ENCODE assay signal across 23 cellular contexts in the genomic region with DNA sequence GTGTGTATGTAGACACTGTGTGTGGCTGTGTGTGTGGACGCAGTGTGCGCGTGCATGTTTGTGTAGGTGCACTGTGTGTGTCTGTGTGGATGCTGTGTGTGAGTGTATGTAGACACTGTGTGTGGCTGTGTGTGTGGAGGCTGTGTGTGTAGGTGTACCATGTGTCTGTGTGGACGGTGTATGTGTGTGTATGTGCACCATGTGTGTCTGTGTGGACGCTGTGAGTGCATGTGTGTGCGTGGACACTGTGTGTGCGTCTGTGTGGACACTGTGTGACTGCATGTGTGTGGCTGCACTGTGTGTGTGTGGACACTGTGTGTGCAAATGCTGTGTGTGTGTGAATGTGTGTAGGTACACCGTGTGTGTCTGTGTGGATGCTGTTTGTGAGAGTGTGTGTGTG. TPM values are rescaled to one million over a fixed set of nuclear protein-coding genes. Genes with fewer than 3 reads are reported as not detected.
"Had no signal": no experiment of that assay in that cellular context is flagged by ENCODE, and none has a peak within 500 bp of the region (broad histone marks: within the 10 kb centered on the region; RNA-seq: fewer than 3 reads in every experiment).

No MANE protein-coding gene starts in this region.

- H3K27ac Mint-ChIP-seq: activated CD4-positive, alpha-beta T cell treated with anti-CD3 and anti-CD28 coated beads, Interleukin-2, amount 10 ng/mL, durations not matched to agents 7 days and 5 days; activated naive CD4-positive, alpha-beta T cell treated with anti-CD3 and anti-CD28 coated beads, Interleukin-2, amount 50 U/mL, for 24 hours; dendritic cell treated with granulocyte-macrophage colony-stimulating factor and Interleukin-4, amounts not matched to agents 40 ng/mL and 50 ng/mL, for 4 days; nephron progenitor cell; progenitor cell of endocrine pancreas; T-cell had no signal

- H3K27me3 Mint-ChIP-seq: activated naive CD4-positive, alpha-beta T cell treated with anti-CD3 and anti-CD28 coated beads, Interleukin-2, amount 50 U/mL, for 24 hours; T-cell had no signal

- H3K36me3 ChIP-seq: breast epithelium, gastrocnemius medialis, heart right ventricle, thyroid gland had no signal

- ATAC-seq: esophagus mucosa, gastrocnemius medialis, heart right ventricle, SK-N-SH treated with all-trans-retinoic acid at 6 μM for 48 hours, T-cell had no signal

- H3K27me3 ChIP-seq: thyroid gland had no signal

- DNase-seq: activated CD4-positive, alpha-beta T cell treated with anti-CD3 and anti-CD28 coated beads, Interleukin-2, amount 10 ng/mL, durations not matched to agents 7 days and 5 days; activated gamma-delta T cell; effector CD8-positive, alpha-beta T cell; gastrocnemius medialis; kidney glomerular epithelial cell; mesendoderm; nephron progenitor cell; occipital lobe; stimulated activated CD4-positive, alpha-beta T cell treated with anti-CD3 and anti-CD28 coated beads, Interleukin-2, amount 100 ng/mL, for 24 hours; stimulated activated naive CD4-positive, alpha-beta T cell treated with Interleukin-2 at 50 U/mL for 16 hours; T-cell; thyroid gland had no signal

- H3K4me1 ChIP-seq: breast epithelium, gastrocnemius medialis, heart right ventricle, thyroid gland had no signal

- H3K27ac ChIP-seq: breast epithelium, gastrocnemius medialis, heart right ventricle, thyroid gland had no signal

- H3K4me3 Mint-ChIP-seq: activated CD4-positive, alpha-beta T cell treated with anti-CD3 and anti-CD28 coated beads, Interleukin-2, amount 10 ng/mL, durations not matched to agents 7 days and 5 days; activated naive CD4-positive, alpha-beta T cell treated with anti-CD3 and anti-CD28 coated beads, Interleukin-2, amount 50 U/mL, for 24 hours; dendritic cell treated with granulocyte-macrophage colony-stimulating factor and Interleukin-4, amounts not matched to agents 40 ng/mL and 50 ng/mL, for 4 days; nephron progenitor cell; T-cell had no signal

- H3K9me3 Mint-ChIP-seq: activated CD4-positive, alpha-beta T cell treated with anti-CD3 and anti-CD28 coated beads, Interleukin-2, amount 10 ng/mL, durations not matched to agents 7 days and 5 days; activated naive CD4-positive, alpha-beta T cell treated with anti-CD3 and anti-CD28 coated beads, Interleukin-2, amount 50 U/mL, for 24 hours; dendritic cell treated with granulocyte-macrophage colony-stimulating factor and Interleukin-4, amounts not matched to agents 40 ng/mL and 50 ng/mL, for 4 days; nephron progenitor cell; T-cell had no signal

- H3K36me3 Mint-ChIP-seq: activated naive CD4-positive, alpha-beta T cell treated with anti-CD3 and anti-CD28 coated beads, Interleukin-2, amount 50 U/mL, for 24 hours; T-cell had no signal

- H3K9me3 ChIP-seq: breast epithelium, gastrocnemius medialis, heart right ventricle, thyroid gland had no signal

- H3K4me3 ChIP-seq: breast epithelium, gastrocnemius medialis, heart right ventricle, thyroid gland had no signal

- H3K4me1 Mint-ChIP-seq: activated CD4-positive, alpha-beta T cell treated with anti-CD3 and anti-CD28 coated beads, Interleukin-2, amount 10 ng/mL, durations not matched to agents 7 days and 5 days; activated naive CD4-positive, alpha-beta T cell treated with anti-CD3 and anti-CD28 coated beads, Interleukin-2, amount 50 U/mL, for 24 hours; nephron progenitor cell; T-cell had no signal

RNA-seq across cellular contexts. Expression of a gene that starts 10.3 kb away (rescaled TPM):
- total RNA-seq: activated CD8-positive, alpha-beta memory T cell treated with anti-CD3 and anti-CD28 coated beads for 36 hours; astrocyte; breast epithelium; esophagus mucosa; gastrocnemius medialis; heart right ventricle; lower leg skin; occipital lobe; subcutaneous adipose tissue had no signal
- polyA plus RNA-seq: heart right ventricle had no signal

RNA-seq across cellular contexts. Expression of a gene that starts 10.8 kb away (rescaled TPM):
- total RNA-seq: astrocyte had no signal
